11 cellular contexts compared by ENCODE assay signal in the genomic region with DNA sequence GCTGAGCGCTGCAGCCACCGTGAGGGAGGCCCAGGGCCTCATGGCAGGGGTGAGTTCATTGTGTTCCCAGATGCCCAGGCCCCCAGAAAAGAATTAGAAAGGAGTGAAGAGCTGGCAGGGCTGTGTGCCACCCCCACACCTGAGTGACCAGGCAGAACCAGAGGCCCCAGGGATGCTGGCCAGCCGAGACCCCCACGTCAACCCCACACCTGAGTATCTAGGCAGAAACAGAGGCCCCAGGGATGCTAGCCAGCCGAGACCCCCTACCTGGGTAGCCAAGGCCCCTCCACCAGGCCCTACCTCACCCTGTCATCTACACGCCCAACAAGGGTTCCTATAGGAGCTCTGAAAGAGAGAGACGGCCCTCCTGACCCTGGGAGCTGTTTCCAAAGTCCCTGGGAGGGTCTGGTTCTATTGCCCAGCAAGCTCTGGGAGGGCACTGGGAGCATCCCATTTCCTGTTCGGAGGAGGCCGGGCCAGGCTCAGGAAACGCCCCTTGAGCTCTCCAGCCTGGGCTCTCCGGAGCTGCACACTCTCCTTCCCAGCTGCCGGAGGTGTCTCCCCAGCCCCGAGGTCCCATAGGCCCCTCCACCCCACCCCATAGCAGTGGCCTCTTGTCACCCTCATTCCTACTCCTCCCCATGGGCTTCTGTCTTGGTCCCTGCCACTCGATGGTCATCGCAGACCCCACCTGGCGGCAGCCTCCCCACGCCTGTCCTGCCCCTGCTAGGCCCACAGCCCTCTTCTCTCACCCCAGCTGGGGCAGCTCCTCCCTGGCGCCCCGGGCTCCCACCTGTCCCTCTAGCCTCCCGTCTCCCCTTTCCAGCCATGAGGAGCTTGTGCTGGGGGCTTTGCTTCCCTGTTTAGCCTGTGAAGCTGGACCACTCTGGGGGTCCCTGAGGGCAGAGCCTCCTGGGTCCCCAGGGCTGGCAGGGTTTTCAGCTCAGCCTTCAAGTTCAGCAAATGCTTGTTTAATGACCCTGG. TPM values are rescaled to one million over a fixed set of nuclear protein-coding genes. Genes with fewer than 3 reads are reported as not detected.
DNase-seq lines count a peak whose midpoint lies in the region; ATAC-seq and TF ChIP-seq lines count a peak whose summit lies in the region.
"Had no signal": no experiment of that assay in that cellular context is flagged by ENCODE, and none has a peak within 500 bp of the region (broad histone marks: within the 10 kb centered on the region; RNA-seq: fewer than 3 reads in every experiment).

No MANE protein-coding gene starts in this region.

- no peaks in the 10 kb centered on the region for H3K79me1 ChIP-seq in IMR-90 (ENCODE audit: low read depth in 1 of 2, low read length in 2 of 2)

- no peak overlapping the region for H3K56ac ChIP-seq in IMR-90 (ENCODE audit: extremely low read depth, insufficient read depth, low read length)

- dilution Hi-C loops in IMR-90 (cut with HindIII; ENCODE audit: low sequenced_read_pairs, unreplicated experiment), result no loop called here

- no TSS peak for BruUV-seq in IMR-90 (replicated peaks; lab: Mats Ljungman, UMichigan)

- no peak for TF ChIP-seq POLR2A in IMR-90 (IDR thresholded peaks at IDR 0.05; ENCODE audit: low read depth, low read length)

- DNase-seq in BE2C (peak; percentile 36), IMR-90 (no peak), medulla oblongata (ENCODE audit: extremely low spot score) (no peak), hippocampal formation (lab: John Stamatoyannopoulos, UW) (no peak), endothelial cell (ENCODE audit: low spot score) (no peak)
- DNase-seq in effector memory CD8-positive, alpha-beta T cell, result no peak
- DNase-seq in stimulated activated CD4-positive, alpha-beta T cell treated with anti-CD3 and anti-CD28 coated beads, Interleukin-12 subunit alpha, Interleukin-12 subunit beta, amount 100 ng/mL, for 4 hours, result no peak
- DNase-seq: DMS79 had no signal

- peaks cover 6% of the 10 kb centered on the region for H3K9me1 ChIP-seq in IMR-90 (ENCODE audit: insufficient read depth, low read length)

- ATAC-seq in IMR-90 (ENCODE audit: low read depth), result no peak
- ATAC-seq in effector memory CD8-positive, alpha-beta T cell (replicated peaks), result no peak

- peaks cover 3% of the 10 kb centered on the region; the same call in 1 of the 2 replicates for H4K20me1 ChIP-seq in IMR-90 (ENCODE audit: insufficient read depth, low read length)

- H3K4ac ChIP-seq in IMR-90 (ENCODE audit: low read depth, low read length), result no peak overlapping the region

- peak overlapping the region; percentile 81 to 88 for H3K4me3 Mint-ChIP-seq in effector memory CD8-positive, alpha-beta T cell
- H3K4me3 Mint-ChIP-seq in nephron (no peak overlapping the region), endothelial cell (ENCODE audit: unreplicated experiment) (no peak overlapping the region)

- H3K4me1 ChIP-seq in BE2C, result peaks cover 4% of the 10 kb centered on the region; the same call in 1 of the 2 replicates
- H3K4me1 ChIP-seq in IMR-90 (ENCODE audit: control insufficient read depth, insufficient read depth, low read length), result peaks cover 11% of the 10 kb centered on the region

- peak overlapping the region; percentile 93 for H2AFZ ChIP-seq in IMR-90 (replicated peaks; ENCODE audit: low read length, poor library complexity)

- no peak overlapping the region for H4K8ac ChIP-seq in IMR-90 (ENCODE audit: low read depth in 2 of 2, low read length in 2 of 2)

- peak overlapping the region; percentile 90 to 92 for H3K27ac Mint-ChIP-seq in effector memory CD8-positive, alpha-beta T cell
- peak overlapping the region; percentile 99 to 100 (median 99) for H3K27ac Mint-ChIP-seq in nephron
- H3K27ac Mint-ChIP-seq in endothelial cell (ENCODE audit: unreplicated experiment), result no peak overlapping the region

- H3K27me3 Mint-ChIP-seq in effector memory CD8-positive, alpha-beta T cell, result no peaks in the 10 kb centered on the region
- H3K27me3 Mint-ChIP-seq in nephron (ENCODE audit: low read depth), result peaks cover 3% of the 10 kb centered on the region
- H3K27me3 Mint-ChIP-seq in endothelial cell (ENCODE audit: unreplicated experiment), result peaks cover 3% of the 10 kb centered on the region

- H2AK9ac ChIP-seq in IMR-90 (replicated peaks; ENCODE audit: low read depth, low read length, poor library complexity), result peak overlapping the region; percentile 96

- H3K4me3 ChIP-seq in BE2C (ENCODE audit: low read depth, low read length) (no peak overlapping the region), IMR-90 (ENCODE audit: insufficient read depth, low read depth, low read length) (no peak overlapping the region)

- H3K14ac ChIP-seq in IMR-90 (replicated peaks; ENCODE audit: low read depth, low read length), result no peak overlapping the region

- no peaks in the 10 kb centered on the region for H3K36me3 ChIP-seq in BE2C
- H3K36me3 ChIP-seq in IMR-90 (ENCODE audit: control insufficient read depth, insufficient read depth, low read length), result no peaks in the 10 kb centered on the region

- no peaks in the 10 kb centered on the region for H3K9me3 ChIP-seq in BE2C
- H3K9me3 ChIP-seq in IMR-90 (ENCODE audit: control insufficient read depth, insufficient read depth, low read length), result no peaks in the 10 kb centered on the region

- no peaks in the 10 kb centered on the region for H3K9me3 Mint-ChIP-seq in effector memory CD8-positive, alpha-beta T cell
- H3K9me3 Mint-ChIP-seq in nephron (no peaks in the 10 kb centered on the region), endothelial cell (ENCODE audit: unreplicated experiment) (no peaks in the 10 kb centered on the region)

- H2BK20ac ChIP-seq in IMR-90 (ENCODE audit: low read depth, low read length), result no peak overlapping the region

- WGBS in IMR-90 (ENCODE audit: extremely low coverage in 2 of 2, insufficient read length in 1 of 2), 2 experiments, result 40% methylated on average over 1 of the region's 20 CpGs; no CpG with 5 or more reads in 1 of the 2 experiments

- in situ Hi-C loops in IMR-90 (cut with MboI; ENCODE audit: low sequenced_read_pairs), result no loop called here

- H2BK120ac ChIP-seq in IMR-90 (ENCODE audit: low read depth, low read length), result no peak overlapping the region

- H3K4me2 ChIP-seq in IMR-90 (ENCODE audit: low read depth, low read length), result no peak overlapping the region

- H3K36me3 Mint-ChIP-seq in effector memory CD8-positive, alpha-beta T cell (ENCODE audit: insufficient read depth), result peaks cover 22% of the 10 kb centered on the region
- H3K36me3 Mint-ChIP-seq in nephron (ENCODE audit: low read depth) (no peaks in the 10 kb centered on the region), endothelial cell (ENCODE audit: low read depth, unreplicated experiment) (no peaks in the 10 kb centered on the region)

- no peak overlapping the region for H3K9ac ChIP-seq in IMR-90 (ENCODE audit: low read depth, low read length)

- no peak overlapping the region for H4K91ac ChIP-seq in IMR-90 (ENCODE audit: insufficient read depth, low read depth, low read length)

- no peak overlapping the region; the same call in 1 of the 2 replicates for H4K5ac ChIP-seq in IMR-90 (ENCODE audit: low read depth, low read length)

- POLR2A ChIA-PET in IMR-90 (lab: Charles Lee; ENCODE audit: unreplicated experiment), result no interaction called here

- TF ChIP-seq CTCF in BE2C (IDR thresholded peaks at IDR 0.05; ENCODE audit: low read depth, low read length) (no peak), IMR-90 (conservative IDR thresholded peaks at IDR 0.05; ENCODE audit: low read depth, low read length) (no peak), nephron (IDR thresholded peaks at IDR 0.05; ENCODE audit: unreplicated experiment in 3 of 3) (no peak), endothelial cell (IDR thresholded peaks at IDR 0.05; ENCODE audit: unreplicated experiment) (no peak)

- intact Hi-C loops in IMR-90 (cut with micrococcal nuclease), result loop anchor here (1.0 to 2.0 kb wide), 3 partner anchors 107 to 226 kb away; no protein-coding TSS in a partner anchor

- H3K27me3 ChIP-seq in BE2C (no peaks in the 10 kb centered on the region), IMR-90 (ENCODE audit: control insufficient read depth, insufficient read depth, low read length) (peaks cover 1% of the 10 kb centered on the region; the same call in 1 of the 2 replicates)

- H3K23ac ChIP-seq in IMR-90 (ENCODE audit: low read depth, low read length), result no peak overlapping the region

- no peak overlapping the region for H3K18ac ChIP-seq in IMR-90 (ENCODE audit: low read depth, low read length)

- CTCF ChIA-PET in IMR-90 (lab: Yijun Ruan, JAX), result interaction anchor here (0.6 to 4.4 kb wide), 5 partner anchors 108 to 227 kb away, joined by 3 to 73 read pairs (median 3); no protein-coding TSS in a partner anchor

- no peak overlapping the region for H2BK5ac ChIP-seq in IMR-90 (ENCODE audit: low read depth, low read length, poor library complexity, severe bottlenecking)

- H3K4me1 Mint-ChIP-seq in effector memory CD8-positive, alpha-beta T cell (ENCODE audit: low read depth in 2 of 2), result peaks cover 47 to 54% of the 10 kb centered on the region in 2 donors
- peaks cover 22% of the 10 kb centered on the region for H3K4me1 Mint-ChIP-seq in nephron
- peaks cover 9% of the 10 kb centered on the region for H3K4me1 Mint-ChIP-seq in endothelial cell (ENCODE audit: unreplicated experiment)

- H2BK15ac ChIP-seq in IMR-90 (ENCODE audit: low read depth, low read length), result no peak overlapping the region

- TF ChIP-seq RAD21 in IMR-90 (IDR thresholded peaks at IDR 0.05; ENCODE audit: low read length), result no peak

- no peak overlapping the region for H3K27ac ChIP-seq in IMR-90 (ENCODE audit: insufficient read depth, low read length)
- H3K27ac ChIP-seq: VCaP had no signal

- no peak overlapping the region for H2AK5ac ChIP-seq in IMR-90 (ENCODE audit: low read depth, low read length)

RNA-seq across cellular contexts. Expression of a gene that starts 2.6 kb away (rescaled TPM):
- 3.5 TPM for polyA plus RNA-seq in BE2C (2012; ENCODE audit: insufficient read depth, insufficient read length, low read depth)
- total RNA-seq in IMR-90 (2012; rRNA removed) (not detected in 2 replicates), endothelial cell (ENCODE audit: unreplicated experiment) (0.23 TPM)
- polyA plus RNA-seq in IMR-90 (2012; rRNA removed), result 0.07 TPM in 1 of 2 replicates, not detected in the other
- polyA plus RNA-seq in IMR-90 (2012; cell fraction: cytosol; rRNA removed), result 0.04 TPM in 1 of 2 replicates, not detected in the other
- 0.37 and 0.79 TPM in 2 replicates for polyA plus RNA-seq in IMR-90 (2012; cell fraction: nucleus; rRNA removed; ENCODE audit: low replicate concordance)
- total RNA-seq: H1 had no signal
- polyA plus RNA-seq: H1 had no signal

RNA-seq across cellular contexts. Expression of a gene that starts 2.7 kb away (rescaled TPM):
- not detected for polyA plus RNA-seq in BE2C (2012; ENCODE audit: insufficient read depth, insufficient read length, low read depth)
- total RNA-seq in IMR-90 (2012; rRNA removed) (not detected in 2 replicates), endothelial cell (ENCODE audit: unreplicated experiment) (0.13 TPM)
- not detected in 2 replicates for polyA plus RNA-seq in IMR-90 (2012; rRNA removed)
- not detected in 2 replicates for polyA plus RNA-seq in IMR-90 (2012; cell fraction: cytosol; rRNA removed)
- polyA plus RNA-seq in IMR-90 (2012; cell fraction: nucleus; rRNA removed; ENCODE audit: low replicate concordance), result 0.03 and 0.08 TPM in 2 replicates
- total RNA-seq: H1 had no signal
- polyA plus RNA-seq: H1 had no signal

RNA-seq across cellular contexts. Expression of a gene that starts 34.1 kb away (rescaled TPM):
- polyA plus RNA-seq in BE2C (2012; ENCODE audit: insufficient read depth, insufficient read length, low read depth), result not detected
- total RNA-seq in IMR-90 (2012; rRNA removed) (not detected in 2 replicates), endothelial cell (ENCODE audit: unreplicated experiment) (not detected)
- polyA plus RNA-seq in IMR-90 (2012; rRNA removed), result not detected in 2 replicates
- 0.02 and 0.09 TPM in 2 replicates for polyA plus RNA-seq in IMR-90 (2012; cell fraction: cytosol; rRNA removed)
- 0.03 TPM in 1 of 2 replicates, not detected in the other for polyA plus RNA-seq in IMR-90 (2012; cell fraction: nucleus; rRNA removed; ENCODE audit: low replicate concordance)

Comparison
In these comparisons a context has a peak if more than half of its experiments do, and no peak if none do; other contexts are left out.
1. H3K4me3 Mint-ChIP-seq: peak in effector memory CD8-positive, alpha-beta T cell (2 of 2); none in nephron (0 of 3) and endothelial cell (single experiment).